1 cellular context compared by ENCODE assay signal in the genomic region with DNA sequence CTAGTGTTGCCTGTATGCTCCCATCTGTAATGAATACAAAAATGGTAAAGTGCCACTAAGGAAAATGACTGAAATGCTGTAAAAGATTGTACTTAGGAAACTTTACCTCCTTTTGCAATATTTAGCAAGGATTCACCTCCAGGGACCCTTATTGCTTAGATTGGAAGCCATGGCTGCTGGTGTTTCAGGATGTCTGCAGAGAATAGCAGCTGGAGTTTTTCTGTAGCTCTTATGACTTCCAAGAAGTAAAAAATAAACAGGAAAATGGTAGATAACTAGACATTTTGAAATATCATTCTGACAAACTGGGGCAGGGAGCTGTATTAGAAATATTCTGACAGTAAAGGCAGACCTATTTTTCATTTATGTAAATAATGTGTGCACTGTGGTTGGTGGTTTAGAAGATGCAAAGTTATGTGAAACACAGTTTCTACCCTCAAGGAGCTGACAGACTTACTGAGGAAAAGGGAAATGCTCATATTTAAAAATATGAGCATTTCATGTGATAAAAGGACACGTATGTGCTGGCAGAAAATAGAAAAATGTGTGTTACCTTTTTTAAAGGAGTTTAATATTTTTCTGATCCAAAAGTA.
TF ChIP-seq lines count a peak whose summit lies in the region.

No MANE protein-coding gene starts in this region.

TF ChIP-seq in GM23338, 12 proteins besides CTCF, POLR2A, EP300 and RAD21 (continued from another document):
- TF ChIP-seq, protein P1, sequence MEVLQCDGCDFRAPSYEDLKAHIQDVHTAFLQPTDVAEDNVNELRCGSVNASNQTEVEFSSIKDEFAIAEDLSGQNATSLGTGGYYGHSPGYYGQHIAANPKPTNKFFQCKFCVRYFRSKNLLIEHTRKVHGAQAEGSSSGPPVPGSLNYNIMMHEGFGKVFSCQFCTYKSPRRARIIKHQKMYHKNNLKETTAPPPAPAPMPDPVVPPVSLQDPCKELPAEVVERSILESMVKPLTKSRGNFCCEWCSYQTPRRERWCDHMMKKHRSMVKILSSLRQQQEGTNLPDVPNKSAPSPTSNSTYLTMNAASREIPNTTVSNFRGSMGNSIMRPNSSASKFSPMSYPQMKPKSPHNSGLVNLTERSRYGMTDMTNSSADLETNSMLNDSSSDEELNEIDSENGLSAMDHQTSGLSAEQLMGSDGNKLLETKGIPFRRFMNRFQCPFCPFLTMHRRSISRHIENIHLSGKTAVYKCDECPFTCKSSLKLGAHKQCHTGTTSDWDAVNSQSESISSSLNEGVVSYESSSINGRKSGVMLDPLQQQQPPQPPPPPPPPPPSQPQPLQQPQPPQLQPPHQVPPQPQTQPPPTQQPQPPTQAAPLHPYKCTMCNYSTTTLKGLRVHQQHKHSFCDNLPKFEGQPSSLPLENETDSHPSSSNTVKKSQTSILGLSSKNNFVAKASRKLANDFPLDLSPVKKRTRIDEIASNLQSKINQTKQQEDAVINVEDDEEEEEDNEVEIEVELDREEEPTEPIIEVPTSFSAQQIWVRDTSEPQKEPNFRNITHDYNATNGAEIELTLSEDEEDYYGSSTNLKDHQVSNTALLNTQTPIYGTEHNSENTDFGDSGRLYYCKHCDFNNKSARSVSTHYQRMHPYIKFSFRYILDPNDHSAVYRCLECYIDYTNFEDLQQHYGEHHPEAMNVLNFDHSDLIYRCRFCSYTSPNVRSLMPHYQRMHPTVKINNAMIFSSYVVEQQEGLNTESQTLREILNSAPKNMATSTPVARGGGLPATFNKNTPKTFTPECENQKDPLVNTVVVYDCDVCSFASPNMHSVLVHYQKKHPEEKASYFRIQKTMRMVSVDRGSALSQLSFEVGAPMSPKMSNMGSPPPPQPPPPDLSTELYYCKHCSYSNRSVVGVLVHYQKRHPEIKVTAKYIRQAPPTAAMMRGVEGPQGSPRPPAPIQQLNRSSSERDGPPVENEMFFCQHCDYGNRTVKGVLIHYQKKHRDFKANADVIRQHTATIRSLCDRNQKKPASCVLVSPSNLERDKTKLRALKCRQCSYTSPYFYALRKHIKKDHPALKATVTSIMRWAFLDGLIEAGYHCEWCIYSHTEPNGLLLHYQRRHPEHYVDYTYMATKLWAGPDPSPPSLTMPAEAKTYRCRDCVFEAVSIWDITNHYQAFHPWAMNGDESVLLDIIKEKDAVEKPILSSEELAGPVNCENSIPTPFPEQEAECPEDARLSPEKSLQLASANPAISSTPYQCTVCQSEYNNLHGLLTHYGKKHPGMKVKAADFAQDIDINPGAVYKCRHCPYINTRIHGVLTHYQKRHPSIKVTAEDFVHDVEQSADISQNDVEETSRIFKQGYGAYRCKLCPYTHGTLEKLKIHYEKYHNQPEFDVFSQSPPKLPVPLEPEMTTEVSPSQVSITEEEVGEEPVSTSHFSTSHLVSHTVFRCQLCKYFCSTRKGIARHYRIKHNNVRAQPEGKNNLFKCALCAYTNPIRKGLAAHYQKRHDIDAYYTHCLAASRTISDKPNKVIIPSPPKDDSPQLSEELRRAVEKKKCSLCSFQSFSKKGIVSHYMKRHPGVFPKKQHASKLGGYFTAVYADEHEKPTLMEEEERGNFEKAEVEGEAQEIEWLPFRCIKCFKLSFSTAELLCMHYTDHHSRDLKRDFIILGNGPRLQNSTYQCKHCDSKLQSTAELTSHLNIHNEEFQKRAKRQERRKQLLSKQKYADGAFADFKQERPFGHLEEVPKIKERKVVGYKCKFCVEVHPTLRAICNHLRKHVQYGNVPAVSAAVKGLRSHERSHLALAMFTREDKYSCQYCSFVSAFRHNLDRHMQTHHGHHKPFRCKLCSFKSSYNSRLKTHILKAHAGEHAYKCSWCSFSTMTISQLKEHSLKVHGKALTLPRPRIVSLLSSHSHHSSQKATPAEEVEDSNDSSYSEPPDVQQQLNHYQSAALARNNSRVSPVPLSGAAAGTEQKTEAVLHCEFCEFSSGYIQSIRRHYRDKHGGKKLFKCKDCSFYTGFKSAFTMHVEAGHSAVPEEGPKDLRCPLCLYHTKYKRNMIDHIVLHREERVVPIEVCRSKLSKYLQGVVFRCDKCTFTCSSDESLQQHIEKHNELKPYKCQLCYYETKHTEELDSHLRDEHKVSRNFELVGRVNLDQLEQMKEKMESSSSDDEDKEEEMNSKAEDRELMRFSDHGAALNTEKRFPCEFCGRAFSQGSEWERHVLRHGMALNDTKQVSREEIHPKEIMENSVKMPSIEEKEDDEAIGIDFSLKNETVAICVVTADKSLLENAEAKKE (CRISPR knock-in tag; IDR thresholded peaks at IDR 0.05): no peak
- TF ChIP-seq, protein P2, sequence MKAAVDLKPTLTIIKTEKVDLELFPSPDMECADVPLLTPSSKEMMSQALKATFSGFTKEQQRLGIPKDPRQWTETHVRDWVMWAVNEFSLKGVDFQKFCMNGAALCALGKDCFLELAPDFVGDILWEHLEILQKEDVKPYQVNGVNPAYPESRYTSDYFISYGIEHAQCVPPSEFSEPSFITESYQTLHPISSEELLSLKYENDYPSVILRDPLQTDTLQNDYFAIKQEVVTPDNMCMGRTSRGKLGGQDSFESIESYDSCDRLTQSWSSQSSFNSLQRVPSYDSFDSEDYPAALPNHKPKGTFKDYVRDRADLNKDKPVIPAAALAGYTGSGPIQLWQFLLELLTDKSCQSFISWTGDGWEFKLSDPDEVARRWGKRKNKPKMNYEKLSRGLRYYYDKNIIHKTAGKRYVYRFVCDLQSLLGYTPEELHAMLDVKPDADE (IDR thresholded peaks at IDR 0.05): no peak
- TF ChIP-seq NANOG (IDR thresholded peaks at IDR 0.05; ENCODE audit: borderline replicate concordance) (no peak), ZNF331 (CRISPR knock-in tag; IDR thresholded peaks at IDR 0.05; ENCODE audit: low read depth) (no peak)
TF ChIP-seq in GM23338: peak in this region for 0.
